Comparison of ENCODE assay signal across 14 cellular contexts in genomic region chr4:185742766-185743165, GRCh38.
DNase-seq lines count a peak whose midpoint lies in the region; ATAC-seq, FAIRE-seq and TF ChIP-seq lines count a peak whose summit lies in the region.
"Had no signal": no experiment of that assay in that cellular context is flagged by ENCODE, and none has a peak within 500 bp of the region (broad histone marks: within the 10 kb centered on the region; RNA-seq: fewer than 3 reads in every experiment).

No MANE protein-coding gene starts in this region.

- peak; percentile 37 for ATAC-seq in GM18867 (IDR thresholded peaks at IDR 0.05; ENCODE audit: unreplicated experiment)
- no peak for ATAC-seq in GM23338

- DNase-seq in H4 (ENCODE audit: low spot score) (peak; percentile 62), NCI-H774 (lab: John Stamatoyannopoulos, UW) (peak; percentile 1), islet precursor cell (peak; percentile 59), chondrocyte (ENCODE audit: low spot score) (no peak), D721Med (ENCODE audit: insufficient read length, low spot score) (no peak), GM23338 (ENCODE audit: low spot score) (no peak), neuronal stem cell (ENCODE audit: low spot score) (no peak)
- DNase-seq: activated CD8-positive, alpha-beta memory T cell treated with anti-CD3 and anti-CD28 coated beads for 24 hours; central memory CD4-positive, alpha-beta T cell; GDM1; glutamatergic neuron; naive B cell; stimulated activated CD4-positive, alpha-beta T cell treated with anti-CD3 and anti-CD28 coated beads, Interleukin-4, amount 100 ng/mL, for 4 hours had no signal

- peaks cover 12% of the 10 kb centered on the region for H3K9me2 ChIP-seq in GM23338 (ENCODE audit: insufficient read depth)

- no peak overlapping the region for H2BK15ac ChIP-seq in neuronal stem cell (ENCODE audit: low read length)

- H3K4me3 ChIP-seq in GM23338: no peak overlapping the region
- H3K4me3 ChIP-seq in neuronal stem cell (ENCODE audit: low read length in 2 of 2): no peak overlapping the region

- H3K36me3 ChIP-seq in GM23338 (ENCODE audit: insufficient read depth): no peaks in the 10 kb centered on the region; the same call in 1 of the 2 replicates
- no peaks in the 10 kb centered on the region for H3K36me3 ChIP-seq in neuronal stem cell (replicated peaks in 1 of 2; ENCODE audit: control insufficient read depth in 2 of 2, insufficient read depth in 2 of 2, low read length in 2 of 2)

- H3K4me1 Mint-ChIP-seq in chondrocyte (ENCODE audit: low read depth) (peaks cover 53% of the 10 kb centered on the region), GM23338 (peaks cover 47% of the 10 kb centered on the region)
- H3K4me1 Mint-ChIP-seq: naive B cell had no signal

- H3K4me2 ChIP-seq in GM23338 (no peak overlapping the region), neuronal stem cell (ENCODE audit: insufficient read depth, low read length, poor library complexity, severe bottlenecking) (no peak overlapping the region)

- no peaks in the 10 kb centered on the region for H3F3A ChIP-seq in GM23338 (replicated peaks; ENCODE audit: low read depth)

- H2AK5ac ChIP-seq in neuronal stem cell (ENCODE audit: low read depth, low read length): no peak overlapping the region

- peaks cover 4% of the 10 kb centered on the region for H3K36me3 Mint-ChIP-seq in chondrocyte (ENCODE audit: low read depth)
- H3K36me3 Mint-ChIP-seq in GM23338 (ENCODE audit: low read depth): peaks cover 10% of the 10 kb centered on the region
- H3K36me3 Mint-ChIP-seq: naive B cell had no signal

- H3K4ac ChIP-seq in neuronal stem cell (ENCODE audit: low read length): no peak overlapping the region

- FAIRE-seq in D721Med (lab: Jason Lieb, UNC): no peak

- H3K27me3 ChIP-seq in GM23338 (ENCODE audit: insufficient read depth) (no peaks in the 10 kb centered on the region), neuronal stem cell (ENCODE audit: control insufficient read depth in 3 of 3, insufficient read depth in 3 of 3, low read depth in 1 of 3, low read length in 3 of 3) (no peaks in the 10 kb centered on the region)

- H3K9me3 ChIP-seq in neuronal stem cell (replicated peaks in 1 of 2; ENCODE audit: control insufficient read depth in 2 of 2, insufficient read depth in 1 of 2, low read depth in 1 of 2, low read length in 2 of 2): peaks cover 0 to 11% of the 10 kb centered on the region in 2 donors

- H3K79me1 ChIP-seq in neuronal stem cell (ENCODE audit: low read depth, low read length): peaks cover 2% of the 10 kb centered on the region

- H3K27ac ChIP-seq in GM23338 (ENCODE audit: low read depth) (no peak overlapping the region), neuronal stem cell (replicated peaks; ENCODE audit: low read length) (no peak overlapping the region)

- no peak overlapping the region for H2BK12ac ChIP-seq in neuronal stem cell (ENCODE audit: low read length)

- H4K91ac ChIP-seq in neuronal stem cell (ENCODE audit: low read depth, low read length, poor library complexity): no peak overlapping the region

- no peaks in the 10 kb centered on the region for H3K27me3 Mint-ChIP-seq in chondrocyte (ENCODE audit: low read depth)
- H3K27me3 Mint-ChIP-seq in GM23338 (ENCODE audit: insufficient read depth, low read depth, poor library complexity): peaks cover 2% of the 10 kb centered on the region

- no peak overlapping the region for H2BK5ac ChIP-seq in neuronal stem cell (ENCODE audit: low read length)

- no peak overlapping the region for H4K8ac ChIP-seq in neuronal stem cell (ENCODE audit: low read depth, low read length)

- no peaks in the 10 kb centered on the region for H4K20me1 ChIP-seq in GM23338 (replicated peaks; ENCODE audit: insufficient read depth)

- H3K27ac Mint-ChIP-seq in chondrocyte (ENCODE audit: unreplicated experiment): no peak overlapping the region
- no peak overlapping the region for H3K27ac Mint-ChIP-seq in GM23338
- H3K27ac Mint-ChIP-seq: naive B cell had no signal

- peaks cover 36% of the 10 kb centered on the region for H3K4me1 ChIP-seq in GM23338 (ENCODE audit: insufficient read depth)
- peaks cover 9 to 29% of the 10 kb centered on the region in 2 donors for H3K4me1 ChIP-seq in neuronal stem cell (ENCODE audit: control insufficient read depth in 2 of 2, insufficient read depth in 1 of 2, low read depth in 1 of 2, low read length in 2 of 2)

- no peak overlapping the region for H3K14ac ChIP-seq in neuronal stem cell (ENCODE audit: low read length)

- no CpG with 5 or more reads among the region's 8 CpGs for WGBS in neuronal stem cell (ENCODE audit: extremely low coverage in 2 of 2, insufficient read length in 2 of 2, insufficient replicate concordance in 1 of 2), 2 donors

- TF ChIP-seq CTCF in chondrocyte (IDR thresholded peaks at IDR 0.05) (no peak), D721Med (IDR thresholded peaks at IDR 0.05; ENCODE audit: insufficient read depth, missing control alignments) (no peak), GM23338 (conservative IDR thresholded peaks at IDR 0.05; ENCODE audit: low read depth in 2 of 2) (no peak)

- H3K9me3 Mint-ChIP-seq in chondrocyte (ENCODE audit: low read depth) (no peaks in the 10 kb centered on the region), GM23338 (no peaks in the 10 kb centered on the region)

- H3K9ac ChIP-seq in neuronal stem cell (ENCODE audit: low read depth, low read length, poor library complexity): no peak overlapping the region

- no peak overlapping the region for H3K18ac ChIP-seq in neuronal stem cell (ENCODE audit: low read length)

- H3K4me3 Mint-ChIP-seq in chondrocyte (ENCODE audit: unreplicated experiment): no peak overlapping the region
- no peak overlapping the region for H3K4me3 Mint-ChIP-seq in GM23338
- H3K4me3 Mint-ChIP-seq: naive B cell had no signal

- H3K23ac ChIP-seq in neuronal stem cell (ENCODE audit: low read depth, low read length, poor library complexity): no peak overlapping the region

- H2AFZ ChIP-seq in GM23338: no peak overlapping the region
- H2AFZ ChIP-seq in neuronal stem cell (ENCODE audit: low read length): no peak overlapping the region

- no peak overlapping the region for H2BK120ac ChIP-seq in neuronal stem cell (ENCODE audit: low read depth, low read length)

- H3K79me2 ChIP-seq in GM23338 (replicated peaks; ENCODE audit: insufficient read depth): no peaks in the 10 kb centered on the region

TF ChIP-seq in GM23338, 12 proteins besides CTCF, POLR2A, EP300 and RAD21:
- TF ChIP-seq ETS1 (IDR thresholded peaks at IDR 0.05) (no peak), STAT1 (IDR thresholded peaks at IDR 0.05; ENCODE audit: unreplicated experiment) (no peak), NANOG (IDR thresholded peaks at IDR 0.05; ENCODE audit: borderline replicate concordance) (no peak), EZH2phosphoT487 (IDR thresholded peaks at IDR 0.05; ENCODE audit: unreplicated experiment) (no peak), JUNB (IDR thresholded peaks at IDR 0.05; ENCODE audit: unreplicated experiment) (no peak)

Comparison
In these comparisons a context has a peak if more than half of its experiments do, and no peak if none do; other contexts are left out.
1. DNase-seq: peak in H4 (single experiment), NCI-H774 (single experiment) and islet precursor cell (single experiment); none in chondrocyte (single experiment), D721Med (single experiment), GM23338 (single experiment) and neuronal stem cell (single experiment).